Comparison of ENCODE assay signal across 1 cellular context in genomic region chr17:76264755-76265623, GRCh38.
A peak's percentile ranks its signal among the peaks of the same experiment; 100 is the strongest.
TF ChIP-seq lines count a peak whose summit lies in the region.

UBALD2 (plus strand) TSS chr17:76265348; CDS start chr17:76265506, 158 bp downstream.

TF ChIP-seq in K562, 482 proteins besides CTCF, POLR2A, EP300 and RAD21 (continued from another document and continues in another):
- TF ChIP-seq ZMIZ1 (IDR thresholded peaks at IDR 0.05; ENCODE audit: low read depth in 2 of 2, low read length in 2 of 2) (no peak; a peak in 1 of 4 replicates), ZNF175 (CRISPR knock-in tag; IDR thresholded peaks at IDR 0.05; ENCODE audit: low read depth) (peak; percentile 94), FOXO4 (CRISPR knock-in tag; IDR thresholded peaks at IDR 0.05) (no peak), ZNF644 (tag; IDR thresholded peaks at IDR 0.05; ENCODE audit: low read depth) (peak; percentile 81; the same call in 1 of the 2 replicates), E4F1 (CRISPR knock-in tag; IDR thresholded peaks at IDR 0.05; ENCODE audit: borderline replicate concordance) (no peak), ZNF696 (CRISPR knock-in tag; conservative IDR thresholded peaks at IDR 0.05) (no peak), ARNT (IDR thresholded peaks at IDR 0.05) (0 out of 4 replicates have a peak, but pooled peaks of 1 of the 2 experiments have one; percentile 2), TFE3 (CRISPR knock-in tag; IDR thresholded peaks at IDR 0.05) (no peak), ZNF586 (CRISPR knock-in tag; conservative IDR thresholded peaks at IDR 0.05) (no peak), TAF15 (IDR thresholded peaks at IDR 0.05; ENCODE audit: low read depth, low read length) (no peak), CBX1 (IDR thresholded peaks at IDR 0.05; ENCODE audit: low read depth) (peak; percentile 67; the same call in 1 of the 2 replicates), ZBED1 (IDR thresholded peaks at IDR 0.05) (no peak), MCM7 (IDR thresholded peaks at IDR 0.05) (no peak), TOE1 (IDR thresholded peaks at IDR 0.05; ENCODE audit: borderline replicate concordance) (peak; percentile 49; the same call in 1 of the 2 replicates), TOE1 (CRISPR knock-in tag; IDR thresholded peaks at IDR 0.05; ENCODE audit: borderline replicate concordance, low read depth) (no peak), SNIP1 (IDR thresholded peaks at IDR 0.05; ENCODE audit: low read depth) (no peak), CLOCK (CRISPR knock-in tag; IDR thresholded peaks at IDR 0.05; ENCODE audit: borderline replicate concordance) (no peak), TSHZ1 (CRISPR knock-in tag; IDR thresholded peaks at IDR 0.05) (no peak), ZNF274 (IDR thresholded peaks at IDR 0.05; ENCODE audit: borderline replicate concordance, low read depth, low read length) (no peak), DNMT1 (IDR thresholded peaks at IDR 0.05) (no peak), RBBP5 (IDR thresholded peaks at IDR 0.05; ENCODE audit: borderline replicate concordance, insufficient read depth, low read length, poor library complexity, severe bottlenecking) (peak; percentile 70), BRCA1 (IDR thresholded peaks at IDR 0.05) (no peak), BRCA1 (CRISPR knock-in tag; IDR thresholded peaks at IDR 0.05) (no peak), ZFP36 (IDR thresholded peaks at IDR 0.05; ENCODE audit: low read depth, low read length, partially characterized antibody) (no peak), ZC3H4 (CRISPR knock-in tag; IDR thresholded peaks at IDR 0.05; ENCODE audit: borderline replicate concordance) (no peak), MEF2A (IDR thresholded peaks at IDR 0.05; ENCODE audit: control insufficient read depth, low read depth, low read length) (no peak), POU5F1 (IDR thresholded peaks at IDR 0.05; ENCODE audit: borderline replicate concordance, low read depth, low read length, partially characterized antibody) (no peak), ZBTB33 (CRISPR knock-in tag; IDR thresholded peaks at IDR 0.05) (no peak), HCFC1 (IDR thresholded peaks at IDR 0.05; ENCODE audit: low read depth, low read length) (0 out of 2 replicates have a peak, but pooled peaks have one; percentile 3), POLR2AphosphoS2 (IDR thresholded peaks at IDR 0.05; ENCODE audit: low read length) (no peak), KDM1A (IDR thresholded peaks at IDR 0.05) (no peak), ZBTB12 (CRISPR knock-in tag; IDR thresholded peaks at IDR 0.05) (0 out of 2 replicates have a peak, but pooled peaks have one; percentile 39), TRIM28 (IDR thresholded peaks at IDR 0.05) (no peak)
